Comparison of ENCODE assay signal across 35 cellular contexts in the genomic region with DNA sequence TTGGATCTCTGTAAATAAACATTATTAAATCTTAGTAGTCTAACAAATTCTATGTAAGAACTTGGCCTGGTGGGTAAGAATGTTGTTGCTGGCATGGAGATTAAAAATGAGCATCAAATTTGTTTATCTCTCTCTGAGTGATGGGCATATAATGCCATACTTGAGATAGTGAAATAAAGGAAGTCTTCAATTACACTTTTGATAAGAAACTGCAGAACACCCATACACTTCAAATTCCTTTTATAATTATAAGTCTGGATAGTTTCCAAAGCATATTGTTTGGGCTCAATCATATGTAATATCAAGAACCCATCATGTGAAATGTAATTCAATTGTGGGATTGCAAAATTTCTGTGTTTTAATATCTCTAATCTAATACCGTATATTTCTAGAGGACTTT.
"Had no signal": no experiment of that assay in that cellular context is flagged by ENCODE, and none has a peak within 500 bp of the region (broad histone marks: within the 10 kb centered on the region; RNA-seq: fewer than 3 reads in every experiment).

No MANE protein-coding gene starts in this region.

- H3K4me2 ChIP-seq: KMS-11 had no signal

- H3K27me3 ChIP-seq: MG63 had no signal

- H3K9me3 ChIP-seq: MG63 had no signal

- H3K9ac ChIP-seq: KMS-11 had no signal

- H3K27ac ChIP-seq: KMS-11 had no signal

- H3K36me3 ChIP-seq: MG63 had no signal

- H3K4me3 ChIP-seq: MG63 had no signal

- DNase-seq: Karpas-422, Kasumi-1, MG63, MM.1S, NCI-H1048, NCI-H1092, NCI-H1092 treated with DMSO at 0.1 percent for 48 hours, NCI-H1105, NCI-H1105 treated with DMSO at 0.1 percent for 48 hours, NCI-H1417, NCI-H1417 treated with DMSO at 0.1 percent for 48 hours, NCI-H1436, NCI-H1436 treated with DMSO at 0.1 percent for 48 hours, NCI-H146, NCI-H1694, NCI-H1694 treated with DMSO at 0.1 percent for 48 hours, NCI-H187, NCI-H187 treated with DMSO at 0.1 percent for 48 hours, NCI-H1930, NCI-H2029, NCI-H2029 treated with DMSO at 0.1 percent for 48 hours, NCI-H2081, NCI-H2081 treated with DMSO at 0.1 percent for 48 hours, NCI-H2107, NCI-H2171, NCI-H2227 treated with DMSO at 0.1 percent for 48 hours, NCI-H226, NCI-H345, NCI-H446, NCI-H446 treated with DMSO at 0.1 percent for 48 hours, NCI-H510A, NCI-H510A treated with DMSO at 0.1 percent for 48 hours, NCI-H524, NCI-H524 treated with DMSO at 0.1 percent for 48 hours had no signal
